Comparison of ENCODE assay signal across 10 cellular contexts in genomic region chr2:146193619-146194018, GRCh38.
"Had no signal": no experiment of that assay in that cellular context is flagged by ENCODE, and none has a peak within 500 bp of the region (broad histone marks: within the 10 kb centered on the region; RNA-seq: fewer than 3 reads in every experiment).

No MANE protein-coding gene starts in this region.

- H3K4me2 ChIP-seq: GM23338 had no signal

- H3K27ac ChIP-seq: GM23248 had no signal

- H3K4me3 ChIP-seq: GM23248, GM23338, HAP-1 had no signal

- H3K9me3 Mint-ChIP-seq: GM23338, H9 had no signal

- ATAC-seq: GM23338, HCT116 had no signal

- H3K4me1 Mint-ChIP-seq: GM23338, H9 had no signal

- H3K36me3 ChIP-seq: HAP-1 had no signal

- H3K4me3 Mint-ChIP-seq: GM23338, H9, HFFc6 had no signal

- H3K27ac Mint-ChIP-seq: GM23338, H9, HFFc6 had no signal

- DNase-seq: GM23248, GOT3, H7, H9, HCEC 1CT, HFFc6 had no signal

- H3K9me3 ChIP-seq: HAP-1 had no signal

- H3K9ac ChIP-seq: GM23248 had no signal

- H2AFZ ChIP-seq: GM23248 had no signal

- H3K4me1 ChIP-seq: HAP-1 had no signal

- FAIRE-seq: H1 had no signal
